In the genomic region with DNA sequence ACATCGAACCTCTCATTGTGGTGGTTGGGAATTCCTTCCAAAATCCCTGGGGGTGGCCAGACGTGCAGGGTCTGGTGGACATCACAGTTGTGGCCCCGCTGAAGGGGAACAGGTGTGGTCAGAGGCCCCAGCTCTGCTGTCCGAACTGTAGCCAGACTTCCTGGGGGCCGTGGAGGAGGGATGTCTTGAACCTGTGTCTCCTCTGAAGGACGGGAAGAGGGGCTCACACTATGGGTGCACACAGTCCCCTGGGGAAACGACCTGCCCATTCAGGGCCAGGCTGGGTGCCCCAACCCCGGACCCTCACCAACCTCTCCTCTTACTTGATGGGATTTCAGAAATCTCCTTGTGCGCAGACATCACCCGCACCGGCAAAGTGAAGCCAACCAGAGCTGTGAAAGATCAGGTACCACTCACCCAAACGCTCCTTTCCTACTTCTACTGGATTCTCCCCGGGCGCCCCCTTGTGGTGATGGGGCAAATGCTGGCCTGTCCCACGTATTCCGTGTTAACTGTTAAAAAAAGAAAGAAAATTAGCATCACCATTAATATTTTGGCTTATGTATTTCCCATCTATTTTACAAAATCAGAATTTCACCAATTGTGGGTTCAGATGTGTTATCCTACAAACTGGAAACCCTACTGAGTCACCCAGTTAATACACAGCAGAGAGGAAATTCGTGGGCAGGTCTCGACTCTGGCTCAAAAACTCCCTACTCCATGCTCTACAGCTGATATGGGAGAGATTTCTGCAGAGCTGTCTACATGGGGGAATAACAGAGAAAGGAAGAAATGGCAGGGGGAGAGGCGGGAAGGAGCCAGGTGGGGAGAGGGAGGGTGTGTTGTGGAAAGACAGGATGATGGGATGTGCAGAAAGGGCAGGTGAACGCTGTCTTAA, we compare ENCODE assay signal across 8 cellular contexts. TPM values are rescaled to one million over a fixed set of nuclear protein-coding genes. Genes with fewer than 3 reads are reported as not detected.
DNase-seq lines count a peak whose midpoint lies in the region; ATAC-seq and TF ChIP-seq lines count a peak whose summit lies in the region.

No MANE protein-coding gene starts in this region.

- no peaks in the 10 kb centered on the region for H3K36me3 ChIP-seq in PC-9 (ENCODE audit: low read depth)
- no peaks in the 10 kb centered on the region for H3K36me3 ChIP-seq in transverse colon

- no peaks in the 10 kb centered on the region; the same call in 1 of the 2 replicates for H3K4me1 ChIP-seq in PC-9 (replicated peaks; ENCODE audit: insufficient read depth)
- peaks cover 8% of the 10 kb centered on the region for H3K4me1 ChIP-seq in foreskin keratinocyte
- H3K4me1 ChIP-seq in transverse colon, result no peaks in the 10 kb centered on the region

- no peak overlapping the region for H3K4me3 Mint-ChIP-seq in osteocyte (ENCODE audit: unreplicated experiment)

- H3K4me2 ChIP-seq in PC-9, result no peak overlapping the region

- no peaks in the 10 kb centered on the region for H3K79me2 ChIP-seq in PC-9 (ENCODE audit: low read depth)

- H4K20me1 ChIP-seq in PC-9 (ENCODE audit: insufficient read depth), result no peaks in the 10 kb centered on the region

- no peak overlapping the region for H3K27ac ChIP-seq in PC-9
- H3K27ac ChIP-seq in foreskin keratinocyte, result no peak overlapping the region
- H3K27ac ChIP-seq in transverse colon, result no peak overlapping the region

- no peaks in the 10 kb centered on the region for H3F3A ChIP-seq in PC-9 (ENCODE audit: insufficient read depth, low read depth)

- TF ChIP-seq POLR2A in transverse colon (IDR thresholded peaks at IDR 0.05), result no peak

- no peak overlapping the region for H3K4me3 ChIP-seq in PC-9
- no peak overlapping the region for H3K4me3 ChIP-seq in transverse colon

- DNase-seq in COLO668 (lab: John Stamatoyannopoulos, UW; ENCODE audit: unreplicated experiment) (peak; percentile 82), HT1080 (ENCODE audit: low read depth) (peak; percentile 37), PC-9 (peak; percentile 55 to 79), activated T-helper 1 cell treated with Interleukin-2 at 50 U/mL for 16 hours (ENCODE audit: low read depth) (peak; percentile 14), foreskin keratinocyte (peak; percentile 16 to 42), osteocyte (ENCODE audit: extremely low spot score, unreplicated experiment) (peak; percentile 92), transverse colon (peak; percentile 69)

- H3K4me1 Mint-ChIP-seq in osteocyte (ENCODE audit: unreplicated experiment), result peaks cover 2% of the 10 kb centered on the region

- no TSS peak for BruUV-seq in PC-9 (replicated peaks; lab: Mats Ljungman, UMichigan)

- H3K27me3 Mint-ChIP-seq in osteocyte (ENCODE audit: unreplicated experiment), result no peaks in the 10 kb centered on the region

- TF ChIP-seq CTCF in PC-9 (conservative IDR thresholded peaks at IDR 0.05) (peak; percentile 86), foreskin keratinocyte (conservative IDR thresholded peaks at IDR 0.05) (peak; percentile 97), osteocyte (IDR thresholded peaks at IDR 0.05) (peak; percentile 90), transverse colon (IDR thresholded peaks at IDR 0.05) (peak; percentile 74 to 85 (median 77))

- H3K27me3 ChIP-seq in PC-9 (ENCODE audit: insufficient read depth, low read depth), result no peaks in the 10 kb centered on the region
- no peaks in the 10 kb centered on the region for H3K27me3 ChIP-seq in foreskin keratinocyte
- H3K27me3 ChIP-seq in transverse colon, result peaks cover 11% of the 10 kb centered on the region

- H3K9me2 ChIP-seq in PC-9 (ENCODE audit: insufficient read depth), result no peaks in the 10 kb centered on the region

- H3K9me3 ChIP-seq in PC-9 (ENCODE audit: insufficient read depth, low read depth), result no peaks in the 10 kb centered on the region
- H3K9me3 ChIP-seq in transverse colon, result no peaks in the 10 kb centered on the region

- in situ Hi-C loops in transverse colon (cut with MboI; ENCODE audit: low pct_ligation_motif_present in 1 of 4, low pct_unique_long_range_greater_than_20kb in 1 of 4, low sequenced_read_pairs in 3 of 4), result loop anchor here in 3 of 4 donors (10.0 kb wide), 2 partner anchors 211 to 271 kb away; no protein-coding TSS in a partner anchor

- H2AFZ ChIP-seq in PC-9, result no peak overlapping the region

- intact Hi-C loops in PC-9 (cut with micrococcal nuclease; ENCODE audit: unreplicated experiment), result loop anchor here (1.0 to 2.0 kb wide), 5 partner anchors 35 to 277 kb away; no protein-coding TSS in a partner anchor
- intact Hi-C loops in transverse colon (cut with DNase I; ENCODE audit: low total_unique reads), result no loop called here

- CTCF ChIA-PET in PC-9 (lab: Charles Lee), result interaction anchor here (1.5 kb wide), 1 partner anchor 60 kb away, joined by 11 read pairs; no protein-coding TSS in a partner anchor

- 25 to 34% methylated on average over 8 to 20 of the region's 20 CpGs for WGBS in transverse colon (ENCODE audit: low coverage in 1 of 2), 2 donors

- peak; percentile 67 for ATAC-seq in foreskin keratinocyte
- no peak for ATAC-seq in GM21576 (IDR thresholded peaks at IDR 0.05; ENCODE audit: unreplicated experiment)

- TF ChIP-seq EP300 in transverse colon (IDR thresholded peaks at IDR 0.05; ENCODE audit: low read depth), result no peak

- no peak overlapping the region for H3K27ac Mint-ChIP-seq in osteocyte (ENCODE audit: unreplicated experiment)

- no peaks in the 10 kb centered on the region for H3K9me3 Mint-ChIP-seq in osteocyte (ENCODE audit: unreplicated experiment)

- H3K36me3 Mint-ChIP-seq in osteocyte (ENCODE audit: unreplicated experiment), result no peaks in the 10 kb centered on the region

- POLR2A ChIA-PET in PC-9 (lab: Charles Lee; ENCODE audit: unreplicated experiment), result no interaction called here

RNA-seq across cellular contexts. Expression of gene PADI4, which starts 28.1 kb away (rescaled TPM):
- total RNA-seq in HT1080 (2014; rRNA removed; shearing (Covaris generic)), result 0.05 and 0.13 TPM in 2 replicates
- 0.16 TPM in 1 of 2 replicates, not detected in the other for polyA plus RNA-seq in HT1080 (2015; cell fraction: cytosol; rRNA removed)
- 1.8 and 2.7 TPM in 2 replicates for polyA plus RNA-seq in HT1080 (2015; cell fraction: nucleus; rRNA removed)
- 3.1 and 7.7 TPM in 2 replicates for total RNA-seq in PC-9 (2021)
- not detected in 2 replicates for total RNA-seq in foreskin keratinocyte
- polyA plus RNA-seq in foreskin keratinocyte, result 0.22 and 0.35 TPM in 2 replicates
- total RNA-seq in osteocyte, result 0.50 TPM in 1 of 2 replicates, not detected in the other
- total RNA-seq in transverse colon, result not detected

RNA-seq across cellular contexts. Expression of gene PADI6, which starts 35.9 kb away (rescaled TPM):
- total RNA-seq in HT1080 (2014; rRNA removed; shearing (Covaris generic)), result not detected in 2 replicates
- polyA plus RNA-seq in HT1080 (2015; cell fraction: cytosol; rRNA removed), result not detected in 2 replicates
- polyA plus RNA-seq in HT1080 (2015; cell fraction: nucleus; rRNA removed), result not detected in 2 replicates
- total RNA-seq in PC-9 (2021) (0.20 TPM in 1 of 2 replicates, not detected in the other), foreskin keratinocyte (not detected in 2 replicates), osteocyte (not detected in 2 replicates), transverse colon (not detected)
- not detected in 2 replicates for polyA plus RNA-seq in foreskin keratinocyte

Comparison
In these comparisons a context has a peak if more than half of its experiments do, and no peak if none do; other contexts are left out.
1. DNase-seq: peak in every context shown above with its lines; median percentile 92 in osteocyte; 82 in COLO668; 69 in transverse colon; 67 in PC-9; 37 in HT1080; 29 in foreskin keratinocyte; 14 in activated T-helper 1 cell treated with Interleukin-2 at 50 U/mL for 16 hours.